In genomic region chr18:23239350-23239692, GRCh38 we compare ENCODE assay signal across 23 cellular contexts.
DNase-seq lines count a peak whose midpoint lies in the region; ATAC-seq and TF ChIP-seq lines count a peak whose summit lies in the region.
"Had no signal": no experiment of that assay in that cellular context is flagged by ENCODE, and none has a peak within 500 bp of the region (broad histone marks: within the 10 kb centered on the region; RNA-seq: fewer than 3 reads in every experiment).

No MANE protein-coding gene starts in this region.

- H3K27me3 ChIP-seq in liver (ENCODE audit: control insufficient read depth in 4 of 4, insufficient read depth in 4 of 4, low read length in 3 of 4) = no peaks in the 10 kb centered on the region
- no peaks in the 10 kb centered on the region for H3K27me3 ChIP-seq in right lobe of liver
- H3K27me3 ChIP-seq in tibial artery = no peaks in the 10 kb centered on the region
- H3K27me3 ChIP-seq: BE2C, MG63, upper lobe of left lung had no signal

- H3K4me3 ChIP-seq in liver (ENCODE audit: low read depth in 1 of 3, low read length in 3 of 3) (no peak overlapping the region), right lobe of liver (no peak overlapping the region), tibial artery (no peak overlapping the region)
- H3K4me3 ChIP-seq: HAP-1, K562, MG63, upper lobe of left lung had no signal

- TF ChIP-seq POLR2A in right lobe of liver (IDR thresholded peaks at IDR 0.05) = no peak

- CTCF ChIA-PET in WTC11 (lab: Charles Lee) = interaction anchor here (1.7 kb wide), 1 partner anchor 440 kb away, joined by 3 read pairs; no protein-coding TSS in a partner anchor

- H3K4me1 Mint-ChIP-seq in WTC11 (peaks cover 75% of the 10 kb centered on the region), nephron (peaks cover 48% of the 10 kb centered on the region)
- H3K4me1 Mint-ChIP-seq: central memory CD8-positive, alpha-beta T cell had no signal

- peak overlapping the region; percentile 95 to 97 for H3K27ac ChIP-seq in liver (ENCODE audit: low read depth in 1 of 2, low read length in 2 of 2)
- peak overlapping the region in 1 of 3 donors; percentile 95 for H3K27ac ChIP-seq in right lobe of liver
- peak overlapping the region; percentile 72 to 80 for H3K27ac ChIP-seq in tibial artery

- H3K9me3 Mint-ChIP-seq in WTC11 (no peaks in the 10 kb centered on the region), nephron (no peaks in the 10 kb centered on the region)
- H3K9me3 Mint-ChIP-seq: activated B cell treated with CpG ODN at 0.5 μM for 24 hours; central memory CD8-positive, alpha-beta T cell had no signal

- no peak overlapping the region for H3K4me3 Mint-ChIP-seq in WTC11
- no peak overlapping the region for H3K4me3 Mint-ChIP-seq in nephron
- H3K4me3 Mint-ChIP-seq: activated B cell treated with CpG ODN at 0.5 μM for 24 hours; central memory CD8-positive, alpha-beta T cell had no signal

- no peaks in the 10 kb centered on the region for H3K9me3 ChIP-seq in liver (ENCODE audit: control insufficient read depth in 4 of 4, low read length in 3 of 4)
- H3K9me3 ChIP-seq in right lobe of liver = no peaks in the 10 kb centered on the region
- no peaks in the 10 kb centered on the region for H3K9me3 ChIP-seq in tibial artery
- H3K9me3 ChIP-seq: BE2C, Caco-2, HAP-1, MG63, upper lobe of left lung had no signal

- DNase-seq in right lobe of liver (no peak), WTC11 (ENCODE audit: low spot score) (no peak), tibial artery (no peak), NCI-H187 (lab: John Stamatoyannopoulos, UW) (no peak), NCI-H510A (lab: John Stamatoyannopoulos, UW) (no peak)
- DNase-seq: activated B cell treated with CpG ODN at 0.5 μM for 24 hours; activated CD4-positive, alpha-beta T cell treated with anti-CD3 and anti-CD28 coated beads, Interleukin-2, amount 50 U/mL, for 4 hours; activated CD8-positive, alpha-beta memory T cell treated with anti-CD3 and anti-CD28 coated beads, Interleukin-2, amount 50 U/mL, for 4 hours; BE2C; Caco-2; GDM1; hypothalamus; NCI-H1417 treated with DMSO at 0.1 percent for 48 hours; NCI-H2107; stimulated activated CD8-positive, alpha-beta memory T cell treated with anti-CD3 and anti-CD28 coated beads, Interleukin-4, amount 100 ng/mL, for 48 hours; upper lobe of left lung had no signal

- H3K27me3 Mint-ChIP-seq in WTC11 (ENCODE audit: low read depth) = no peaks in the 10 kb centered on the region
- H3K27me3 Mint-ChIP-seq in nephron (ENCODE audit: low read depth) = no peaks in the 10 kb centered on the region
- H3K27me3 Mint-ChIP-seq: activated B cell treated with CpG ODN at 0.5 μM for 24 hours; central memory CD8-positive, alpha-beta T cell had no signal

- TF ChIP-seq CTCF in liver (IDR thresholded peaks at IDR 0.05; ENCODE audit: low read depth, low read length, missing input control) (no peak), right lobe of liver (IDR thresholded peaks at IDR 0.05) (no peak), WTC11 (IDR thresholded peaks at IDR 0.05) (no peak), nephron (IDR thresholded peaks at IDR 0.05; ENCODE audit: unreplicated experiment in 3 of 3) (no peak), tibial artery (IDR thresholded peaks at IDR 0.05) (no peak)

- peaks cover 37% of the 10 kb centered on the region for H3K36me3 Mint-ChIP-seq in WTC11
- peaks cover 36% of the 10 kb centered on the region for H3K36me3 Mint-ChIP-seq in nephron (ENCODE audit: low read depth)

- intact Hi-C loops in right lobe of liver (cut with DNase I) = loop anchor here in 1 of 2 donors (10.0 kb wide), 1 partner anchor 105 kb away; the partner anchor contains the start of gene CABLES1
- intact Hi-C loops in tibial artery (cut with DNase I; ENCODE audit: low total_unique reads) = loop anchor here (10.0 kb wide), 2 partner anchors 115 to 895 kb away; no protein-coding TSS in a partner anchor

- no peak for ATAC-seq in right lobe of liver
- no peak for ATAC-seq in WTC11
- ATAC-seq in HG02642 (IDR thresholded peaks at IDR 0.05; ENCODE audit: poor library complexity, unreplicated experiment) = no peak
- ATAC-seq: K562 had no signal

- TF ChIP-seq RAD21 in liver (IDR thresholded peaks at IDR 0.05) = no peak

- no peaks in the 10 kb centered on the region for H3K36me3 ChIP-seq in liver (ENCODE audit: control insufficient read depth in 4 of 4, insufficient read depth in 3 of 4, low read depth in 1 of 4, low read length in 3 of 4)
- H3K36me3 ChIP-seq in right lobe of liver = peaks cover 0 to 3% (median 0%) of the 10 kb centered on the region in 4 donors
- H3K36me3 ChIP-seq in tibial artery = peaks cover 0 to 9% (median 0%) of the 10 kb centered on the region in 3 donors
- H3K36me3 ChIP-seq: BE2C, HAP-1, upper lobe of left lung had no signal

- peaks cover 5 to 39% (median 26%) of the 10 kb centered on the region in 4 donors for H3K4me1 ChIP-seq in liver (ENCODE audit: control insufficient read depth in 4 of 4, insufficient read depth in 4 of 4, low read length in 3 of 4)
- peaks cover 0 to 38% (median 18%) of the 10 kb centered on the region in 4 donors for H3K4me1 ChIP-seq in right lobe of liver
- peaks cover 0 to 27% (median 20%) of the 10 kb centered on the region in 4 donors for H3K4me1 ChIP-seq in tibial artery
- H3K4me1 ChIP-seq: BE2C, HAP-1 had no signal

- POLR2A ChIA-PET in WTC11 (lab: Charles Lee) = no interaction called here

- H3K9ac ChIP-seq in liver (ENCODE audit: low read depth in 1 of 2, low read length in 2 of 2) = no peak overlapping the region

- whole genome bisulfite sequencing in liver = 80% methylated on average over 7 of the region's 7 CpGs
- WGBS in right lobe of liver (ENCODE audit: insufficient coverage, low coverage, low lambda C conversion rate, missing lambda C conversion rate) = 92% methylated on average over 6 of the region's 7 CpGs

- peak overlapping the region; percentile 80 for H3K27ac Mint-ChIP-seq in WTC11
- peak overlapping the region in 2 of 3 experiments; percentile 54 to 69 for H3K27ac Mint-ChIP-seq in nephron
- H3K27ac Mint-ChIP-seq: activated B cell treated with CpG ODN at 0.5 μM for 24 hours had no signal

TF ChIP-seq in liver, 16 proteins besides CTCF, POLR2A, EP300 and RAD21 (continues in another document):
- TF ChIP-seq ZBTB33 (IDR thresholded peaks at IDR 0.05) (no peak), NR2F2 (IDR thresholded peaks at IDR 0.05) (no peak), YY1 (IDR thresholded peaks at IDR 0.05) (no peak), HNF4A (conservative IDR thresholded peaks at IDR 0.05) (no peak), TAF1 (conservative IDR thresholded peaks at IDR 0.05) (no peak), HNF4G (IDR thresholded peaks at IDR 0.05) (no peak), GABPA (IDR thresholded peaks at IDR 0.05 in 1 of 2, conservative IDR thresholded peaks at IDR 0.05 in 1 of 2) (no peak), JUND (IDR thresholded peaks at IDR 0.05) (no peak), RXRA (IDR thresholded peaks at IDR 0.05) (no peak)

TF ChIP-seq in WTC11, 78 proteins besides CTCF, POLR2A, EP300 and RAD21 (continues in another document):
- TF ChIP-seq ESRRA (CRISPR knock-in tag; IDR thresholded peaks at IDR 0.05; ENCODE audit: borderline replicate concordance) = no peak
- TF ChIP-seq ATF3 (CRISPR knock-in tag; conservative IDR thresholded peaks at IDR 0.05) = no peak
- no peak for TF ChIP-seq ZNF232 (CRISPR knock-in tag; IDR thresholded peaks at IDR 0.05)
- no peak for TF ChIP-seq EMX1 (CRISPR knock-in tag; IDR thresholded peaks at IDR 0.05)
- no peak for TF ChIP-seq CREM (CRISPR knock-in tag; IDR thresholded peaks at IDR 0.05)
- no peak for TF ChIP-seq NFYB (CRISPR knock-in tag; conservative IDR thresholded peaks at IDR 0.05; ENCODE audit: low read depth)
- TF ChIP-seq E2F5 (CRISPR knock-in tag; IDR thresholded peaks at IDR 0.05) = no peak
- TF ChIP-seq ZMAT4 (CRISPR knock-in tag; IDR thresholded peaks at IDR 0.05) = no peak
- TF ChIP-seq ZBTB43 (CRISPR knock-in tag; IDR thresholded peaks at IDR 0.05) = no peak
- no peak for TF ChIP-seq TEAD4 (CRISPR knock-in tag; IDR thresholded peaks at IDR 0.05)
- TF ChIP-seq ERG (CRISPR knock-in tag; IDR thresholded peaks at IDR 0.05) = no peak
- TF ChIP-seq CREB1 (CRISPR knock-in tag; IDR thresholded peaks at IDR 0.05) = no peak
- TF ChIP-seq IRF2 (CRISPR knock-in tag; IDR thresholded peaks at IDR 0.05; ENCODE audit: borderline replicate concordance, low read depth) = no peak
